In the genomic region with DNA sequence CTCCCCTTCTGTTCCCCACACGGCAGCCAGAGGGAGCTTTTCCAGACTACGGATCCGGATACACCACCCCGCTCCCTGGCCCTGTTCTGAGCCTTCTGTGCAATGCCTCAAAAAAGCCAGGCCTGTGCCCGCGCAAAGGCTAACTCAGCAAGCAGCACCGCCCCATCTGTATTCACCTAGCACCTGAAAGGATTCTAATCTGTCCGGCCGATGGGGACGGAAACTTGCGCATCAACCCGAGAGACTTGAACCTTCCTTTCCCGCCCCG, we compare ENCODE assay signal across 8 cellular contexts. TPM values are rescaled to one million over a fixed set of nuclear protein-coding genes. Genes with fewer than 3 reads are reported as not detected.
DNase-seq lines count a peak whose midpoint lies in the region; ATAC-seq and TF ChIP-seq lines count a peak whose summit lies in the region.

No MANE protein-coding gene starts in this region.

- H3K4me3 ChIP-seq in ACC112 (ENCODE audit: low read depth, low read length): peak overlapping the region; percentile 82

- H2AFZ ChIP-seq in ACC112 (ENCODE audit: low read length, unreplicated experiment): peak overlapping the region; percentile 37

- TF ChIP-seq POLR2A in GM18505 (IDR thresholded peaks at IDR 0.05; ENCODE audit: borderline replicate concordance, extremely low read depth, insufficient read depth, insufficient read length): no peak

- DNase-seq in Kasumi-1 (lab: John Stamatoyannopoulos, UW): peak; percentile 64 to 81
- peak; percentile 75 for DNase-seq in RWPE1 (ENCODE audit: low spot score)
- DNase-seq in activated naive CD8-positive, alpha-beta T cell treated with anti-CD3 and anti-CD28 coated beads for 36 hours: peak; percentile 62
- DNase-seq in glomerular visceral epithelial cell (ENCODE audit: extremely low spot score): peak; percentile 73
- DNase-seq in nucleus accumbens (lab: John Stamatoyannopoulos, UW): peak in 43 of 56 donors; percentile 9 to 74 (median 52)

- TF ChIP-seq CTCF in RWPE1 (conservative IDR thresholded peaks at IDR 0.05; ENCODE audit: low read depth): peak; percentile 44; the same call in 1 of the 2 replicates

- H3K27ac ChIP-seq in ACC112 (ENCODE audit: low read depth, low read length) (peak overlapping the region; percentile 77), RWPE1 (peak overlapping the region; percentile 98)

- H3K36me3 ChIP-seq in ACC112 (ENCODE audit: insufficient read depth, low read length): no peaks in the 10 kb centered on the region

- CTCF ChIA-PET in RWPE1 (lab: Yijun Ruan, JAX): interaction anchor here (0.6 to 2.2 kb wide), 13 partner anchors 10 to 265 kb away, joined by 3 to 11 read pairs (median 4); partner anchors contain the start of genes CHMP2A, TRIM28 and UBE2M

- H3K27ac Mint-ChIP-seq in activated naive CD8-positive, alpha-beta T cell treated with anti-CD3 and anti-CD28 coated beads for 36 hours: peak overlapping the region; percentile 88

- H3K36me3 Mint-ChIP-seq in activated naive CD8-positive, alpha-beta T cell treated with anti-CD3 and anti-CD28 coated beads for 36 hours: peaks cover 26% of the 10 kb centered on the region

- POLR2A ChIA-PET in RWPE1 (lab: Yijun Ruan, JAX; ENCODE audit: low non-redundant PET): interaction anchor here (0.5 to 2.1 kb wide), 3 partner anchors 26 to 44 kb away, joined by 3 to 7 read pairs (median 6); partner anchors contain the start of gene TRIM28

- ATAC-seq in GM18505 (IDR thresholded peaks at IDR 0.05; ENCODE audit: unreplicated experiment): peak; percentile 3
- no peak for ATAC-seq in GM18520 (IDR thresholded peaks at IDR 0.05; ENCODE audit: unreplicated experiment)

- H3K4me1 ChIP-seq in ACC112 (ENCODE audit: control insufficient read depth, insufficient read depth, low read length, unreplicated experiment): peaks cover 6% of the 10 kb centered on the region

- H3K9me3 Mint-ChIP-seq in activated naive CD8-positive, alpha-beta T cell treated with anti-CD3 and anti-CD28 coated beads for 36 hours: no peaks in the 10 kb centered on the region

- H3K4me3 Mint-ChIP-seq in activated naive CD8-positive, alpha-beta T cell treated with anti-CD3 and anti-CD28 coated beads for 36 hours: peak overlapping the region; percentile 96

- no peaks in the 10 kb centered on the region for H3K27me3 ChIP-seq in ACC112 (ENCODE audit: insufficient read depth, low read length)

- peaks cover 25% of the 10 kb centered on the region for H3K79me2 ChIP-seq in ACC112 (ENCODE audit: control insufficient read depth, insufficient read depth, low read length, unreplicated experiment)

- H3K27me3 Mint-ChIP-seq in activated naive CD8-positive, alpha-beta T cell treated with anti-CD3 and anti-CD28 coated beads for 36 hours: no peaks in the 10 kb centered on the region

- peaks cover 27% of the 10 kb centered on the region for H3K4me1 Mint-ChIP-seq in activated naive CD8-positive, alpha-beta T cell treated with anti-CD3 and anti-CD28 coated beads for 36 hours

RNA-seq across cellular contexts. Expression of gene ZBTB45, which starts 0.6 kb away (rescaled TPM):
- total RNA-seq in activated naive CD8-positive, alpha-beta T cell treated with anti-CD3 and anti-CD28 coated beads for 36 hours: 10 to 100 TPM; 11.1 to 11.8 TPM

RNA-seq across cellular contexts. Expression of gene SLC27A5, which starts 7.2 kb away (rescaled TPM):
- 10 to 100 TPM; 23.4 to 28.0 TPM for total RNA-seq in activated naive CD8-positive, alpha-beta T cell treated with anti-CD3 and anti-CD28 coated beads for 36 hours

RNA-seq across cellular contexts. Expression of gene TRIM28, which starts 24.8 kb away (rescaled TPM):
- 100 to 1,000 TPM; 671 to 701 TPM for total RNA-seq in activated naive CD8-positive, alpha-beta T cell treated with anti-CD3 and anti-CD28 coated beads for 36 hours

RNA-seq across cellular contexts. Expression of gene CHMP2A, which starts 35.9 kb away (rescaled TPM):
- 10 to 100 TPM; 76.9 to 79.2 TPM for total RNA-seq in activated naive CD8-positive, alpha-beta T cell treated with anti-CD3 and anti-CD28 coated beads for 36 hours

RNA-seq across cellular contexts. Expression of gene UBE2M, which starts 39.4 kb away (rescaled TPM):
- total RNA-seq in activated naive CD8-positive, alpha-beta T cell treated with anti-CD3 and anti-CD28 coated beads for 36 hours: 100 to 1,000 TPM; 154 to 162 TPM
